Comparison of ENCODE assay signal across 9 cellular contexts in the genomic region with DNA sequence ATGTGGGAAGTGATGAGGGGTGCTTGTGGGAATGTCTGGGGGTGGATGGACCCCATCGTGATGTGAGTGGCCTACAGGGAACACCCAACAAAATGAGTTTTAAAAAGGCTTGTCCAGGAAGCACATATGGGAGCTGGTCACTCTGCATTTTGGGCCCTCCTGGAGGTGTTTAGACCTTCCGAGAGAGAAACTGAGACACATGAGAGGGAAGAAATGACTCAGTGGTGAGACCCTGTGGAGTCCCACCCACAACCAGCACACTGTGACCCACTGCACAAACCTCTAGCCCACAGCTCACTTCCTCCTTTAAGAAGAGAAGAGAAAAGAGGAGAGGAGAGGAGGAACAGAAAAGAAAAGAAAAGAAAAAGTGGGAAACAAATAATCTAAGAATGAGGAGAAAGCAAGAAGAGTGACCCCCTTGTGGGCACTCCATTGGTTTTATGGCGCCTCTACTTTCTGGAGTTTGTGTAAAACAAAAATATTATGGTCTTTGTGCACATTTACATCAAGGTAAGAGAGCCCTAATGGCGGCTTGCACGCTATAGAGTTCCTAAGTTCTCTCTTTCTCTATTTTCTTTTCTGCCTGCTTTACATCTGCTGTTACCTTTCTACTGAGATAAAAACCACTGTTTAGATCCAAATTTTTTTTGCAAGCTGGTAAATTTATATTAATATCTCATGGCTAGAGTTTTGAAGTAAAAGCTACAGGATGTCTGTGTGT. TPM values are rescaled to one million over a fixed set of nuclear protein-coding genes. Genes with fewer than 3 reads are reported as not detected.
DNase-seq lines count a peak whose midpoint lies in the region; ATAC-seq and TF ChIP-seq lines count a peak whose summit lies in the region.
"Had no signal": no experiment of that assay in that cellular context is flagged by ENCODE, and none has a peak within 500 bp of the region (broad histone marks: within the 10 kb centered on the region; RNA-seq: fewer than 3 reads in every experiment).

No MANE protein-coding gene starts in this region.

- no peaks in the 10 kb centered on the region for H3K9me3 Mint-ChIP-seq in dendritic cell treated with granulocyte-macrophage colony-stimulating factor and Interleukin-4, amounts not matched to agents 40 ng/mL and 50 ng/mL, for 4 days
- no peaks in the 10 kb centered on the region for H3K9me3 Mint-ChIP-seq in activated naive CD4-positive, alpha-beta T cell treated with anti-CD3 and anti-CD28 coated beads, Interleukin-2, amount 10 ng/mL, durations not matched to agents 7 days and 5 days

- H3K4me1 Mint-ChIP-seq in dendritic cell treated with granulocyte-macrophage colony-stimulating factor and Interleukin-4, amounts not matched to agents 40 ng/mL and 50 ng/mL, for 4 days (ENCODE audit: low read depth), result peaks cover 64% of the 10 kb centered on the region
- no peaks in the 10 kb centered on the region for H3K4me1 Mint-ChIP-seq in activated naive CD4-positive, alpha-beta T cell treated with anti-CD3 and anti-CD28 coated beads, Interleukin-2, amount 10 ng/mL, durations not matched to agents 7 days and 5 days

- no peak overlapping the region for H2AFZ ChIP-seq in osteoblast (ENCODE audit: low read length)
- H2AFZ ChIP-seq: parathyroid adenoma had no signal

- intact Hi-C loops in dendritic cell treated with granulocyte-macrophage colony-stimulating factor and Interleukin-4, amounts not matched to agents 40 ng/mL and 50 ng/mL, for 4 days (cut with micrococcal nuclease), result no loop called here

- H3K9me3 ChIP-seq in osteoblast (ENCODE audit: low read depth, low read length), result no peaks in the 10 kb centered on the region

- H3K36me3 Mint-ChIP-seq in dendritic cell treated with granulocyte-macrophage colony-stimulating factor and Interleukin-4, amounts not matched to agents 40 ng/mL and 50 ng/mL, for 4 days (ENCODE audit: low read depth), result no peaks in the 10 kb centered on the region
- H3K36me3 Mint-ChIP-seq in activated naive CD4-positive, alpha-beta T cell treated with anti-CD3 and anti-CD28 coated beads, Interleukin-2, amount 10 ng/mL, durations not matched to agents 7 days and 5 days, result no peaks in the 10 kb centered on the region

- peak; percentile 54 for DNase-seq in GM13976 (ENCODE audit: low spot score)
- no peak for DNase-seq in activated naive CD4-positive, alpha-beta T cell treated with anti-CD3 and anti-CD28 coated beads, Interleukin-2, amount 10 ng/mL, durations not matched to agents 7 days and 5 days
- DNase-seq in osteoblast (ENCODE audit: insufficient read length, low spot score, missing footprints), result no peak
- DNase-seq in midbrain (lab: John Stamatoyannopoulos, UW), result no peak
- DNase-seq in NCI-H446 (lab: John Stamatoyannopoulos, UW), result no peak

- H3K27ac Mint-ChIP-seq in dendritic cell treated with granulocyte-macrophage colony-stimulating factor and Interleukin-4, amounts not matched to agents 40 ng/mL and 50 ng/mL, for 4 days, result peak overlapping the region; percentile 75
- no peak overlapping the region for H3K27ac Mint-ChIP-seq in activated naive CD4-positive, alpha-beta T cell treated with anti-CD3 and anti-CD28 coated beads, Interleukin-2, amount 10 ng/mL, durations not matched to agents 7 days and 5 days

- CTCF ChIA-PET in activated naive CD4-positive, alpha-beta T cell treated with anti-CD3 and anti-CD28 coated beads, Interleukin-2, amount 10 ng/mL, durations not matched to agents 7 days and 5 days (lab: Charles Lee), result interaction anchor here (1.7 kb wide), 1 partner anchor 37 kb away, joined by 3 read pairs; no protein-coding TSS in a partner anchor

- H3K4me1 ChIP-seq in osteoblast (ENCODE audit: insufficient read depth, low read length), result no peaks in the 10 kb centered on the region
- H3K4me1 ChIP-seq: parathyroid adenoma had no signal

- no peaks in the 10 kb centered on the region for H4K20me1 ChIP-seq in osteoblast (ENCODE audit: insufficient read depth, low read length)

- no peak overlapping the region for H3K27ac ChIP-seq in osteoblast (ENCODE audit: low read depth, low read length)
- H3K27ac ChIP-seq: parathyroid adenoma had no signal

- peak overlapping the region; percentile 70 for H3K4me3 Mint-ChIP-seq in dendritic cell treated with granulocyte-macrophage colony-stimulating factor and Interleukin-4, amounts not matched to agents 40 ng/mL and 50 ng/mL, for 4 days
- no peak overlapping the region for H3K4me3 Mint-ChIP-seq in activated naive CD4-positive, alpha-beta T cell treated with anti-CD3 and anti-CD28 coated beads, Interleukin-2, amount 10 ng/mL, durations not matched to agents 7 days and 5 days

- ATAC-seq in GM19438 (IDR thresholded peaks at IDR 0.05; ENCODE audit: low read depth, unreplicated experiment) (peak; percentile 71), HG03060 (IDR thresholded peaks at IDR 0.05; ENCODE audit: low read depth, unreplicated experiment) (peak; percentile 70)

- TF ChIP-seq CTCF in GM13976 (IDR thresholded peaks at IDR 0.05; ENCODE audit: borderline replicate concordance, control extremely low read depth, extremely low read depth, insufficient read depth, missing control alignments) (no peak), osteoblast (IDR thresholded peaks at IDR 0.05; ENCODE audit: extremely low read depth, low read depth, low read length) (no peak)

- no peaks in the 10 kb centered on the region for H3K27me3 Mint-ChIP-seq in dendritic cell treated with granulocyte-macrophage colony-stimulating factor and Interleukin-4, amounts not matched to agents 40 ng/mL and 50 ng/mL, for 4 days
- peaks cover 21% of the 10 kb centered on the region for H3K27me3 Mint-ChIP-seq in activated naive CD4-positive, alpha-beta T cell treated with anti-CD3 and anti-CD28 coated beads, Interleukin-2, amount 10 ng/mL, durations not matched to agents 7 days and 5 days

- H3K27me3 ChIP-seq in osteoblast (ENCODE audit: insufficient read depth, low read length), result no peaks in the 10 kb centered on the region

- no peak overlapping the region for H3K4me2 ChIP-seq in osteoblast (ENCODE audit: insufficient read depth, low read length)

- in situ Hi-C loops in GM13976 (cut with MboI; ENCODE audit: low sequenced_read_pairs, unreplicated experiment), result no loop called here

- H3K79me2 ChIP-seq in osteoblast (ENCODE audit: insufficient read depth, low read length), result no peaks in the 10 kb centered on the region
- H3K79me2 ChIP-seq: parathyroid adenoma had no signal

- H3K36me3 ChIP-seq in osteoblast (ENCODE audit: insufficient read depth, low read length), result no peaks in the 10 kb centered on the region

- no peak overlapping the region for H3K4me3 ChIP-seq in osteoblast (ENCODE audit: insufficient read depth, low read length)

RNA-seq across cellular contexts. Expression of gene LILRB1, which starts 13.3 kb away (rescaled TPM):
- not detected in 2 replicates for total RNA-seq in osteoblast

RNA-seq across cellular contexts. Expression of gene LILRA1, which starts 23.6 kb away (rescaled TPM):
- not detected in 2 replicates for total RNA-seq in osteoblast

RNA-seq across cellular contexts. Expression of gene LILRA2, which starts 43.4 kb away (rescaled TPM):
- not detected in 2 replicates for total RNA-seq in osteoblast

RNA-seq across cellular contexts. Expression of gene LILRB4, which starts 45.8 kb away (rescaled TPM):
- total RNA-seq in osteoblast, result under 0.01 TPM in 1 of 2 replicates, not detected in the other
